12 cellular contexts compared by ENCODE assay signal in the genomic region with DNA sequence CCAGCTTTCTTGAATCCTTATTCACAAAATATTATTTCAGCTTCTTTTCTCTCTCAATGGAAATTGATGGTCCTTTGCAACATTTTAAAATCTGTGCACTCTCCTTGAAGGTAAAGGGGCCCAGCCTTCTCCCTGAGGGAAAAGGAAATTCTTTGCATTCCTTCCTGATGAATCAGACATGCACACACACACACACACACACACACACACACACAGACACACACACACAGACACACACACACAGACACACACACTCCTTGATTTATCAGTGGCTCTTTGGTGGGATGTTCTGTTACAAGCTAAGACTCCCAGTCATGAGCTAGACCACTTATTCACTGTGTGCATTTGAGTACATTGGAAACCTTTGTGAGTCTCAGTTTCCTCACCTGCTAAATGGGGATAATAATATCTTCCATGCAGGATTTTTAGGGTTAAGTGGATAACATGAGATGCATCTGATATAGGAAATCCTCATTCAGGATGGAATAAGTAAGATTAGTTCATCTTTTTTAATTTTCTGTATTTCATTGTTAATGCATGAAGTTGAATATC. TPM values are rescaled to one million over a fixed set of nuclear protein-coding genes. Genes with fewer than 3 reads are reported as not detected.
DNase-seq lines count a peak whose midpoint lies in the region; ATAC-seq, FAIRE-seq and TF ChIP-seq lines count a peak whose summit lies in the region.
"Had no signal": no experiment of that assay in that cellular context is flagged by ENCODE, and none has a peak within 500 bp of the region (broad histone marks: within the 10 kb centered on the region; RNA-seq: fewer than 3 reads in every experiment).

No MANE protein-coding gene starts in this region.

- no peaks in the 10 kb centered on the region for H3K36me3 Mint-ChIP-seq in T-cell

- peaks cover 0 to 3% (median 0%) of the 10 kb centered on the region in 3 donors for H3K9me3 Mint-ChIP-seq in T-cell

- TF ChIP-seq POLR2A in H54 (IDR thresholded peaks at IDR 0.05; ENCODE audit: low read depth, low read length), result no peak

- POLR2A ChIA-PET in T-cell (lab: Charles Lee), result no interaction called here

- peaks cover 5 to 21% of the 10 kb centered on the region in 2 donors for H3K27me3 Mint-ChIP-seq in T-cell

- no peak for TF ChIP-seq CTCF in fibroblast of pulmonary artery (IDR thresholded peaks at IDR 0.05; ENCODE audit: low read length, missing control alignments)

- ATAC-seq in T-cell (replicated peaks in 1 of 4), result no peak
- ATAC-seq in GM21786 (IDR thresholded peaks at IDR 0.05; ENCODE audit: unreplicated experiment), result no peak

- FAIRE-seq in H54 (lab: Jason Lieb, UNC), result peak; percentile 60

- CTCF ChIA-PET in T-cell (lab: Charles Lee), result interaction anchor here in 1 of 2 donors (0.7 kb wide), 1 partner anchor 11 kb away, joined by 3 read pairs; no protein-coding TSS in a partner anchor

- H3K27ac Mint-ChIP-seq in T-cell, result no peak overlapping the region

- H3K4me3 Mint-ChIP-seq in T-cell, result no peak overlapping the region

- DNase-seq in H54 (ENCODE audit: insufficient read length, low spot score) (no peak), SK-MEL-5 (ENCODE audit: low read depth, low spot score) (peak; percentile 13), fibroblast of pulmonary artery (ENCODE audit: low read depth) (peak; percentile 75), non-pigmented ciliary epithelial cell (ENCODE audit: low read depth) (peak; percentile 30), superior temporal gyrus (ENCODE audit: extremely low spot score) (no peak), T-cell (no peak), NCI-H2081 treated with DMSO at 0.1 percent for 48 hours (lab: John Stamatoyannopoulos, UW) (no peak)
- DNase-seq: anterior cingulate cortex; NCI-H774; stimulated activated CD4-positive, alpha-beta T cell treated with anti-CD3 and anti-CD28 coated beads, Interleukin-15, amount 100 ng/mL, for 24 hours; stimulated activated naive CD4-positive, alpha-beta T cell had no signal

- in situ Hi-C loops in SK-MEL-5 (cut with HindIII; ENCODE audit: low pct_unique_long_range_greater_than_20kb, low sequenced_read_pairs), result no loop called here

- H3K4me1 Mint-ChIP-seq in T-cell, result no peaks in the 10 kb centered on the region

- no peak overlapping the region for H3K4me3 ChIP-seq in fibroblast of pulmonary artery (replicated peaks; ENCODE audit: low read depth, low read length)

RNA-seq across cellular contexts. Expression of gene HMGA2, which starts 45.1 kb away (rescaled TPM):
- total RNA-seq in SK-MEL-5 (2014; rRNA removed; shearing (Covaris generic)), result 8.8 and 9.2 TPM in 2 replicates
- 13.1 and 18.4 TPM in 2 replicates for polyA plus RNA-seq in SK-MEL-5 (2015; cell fraction: cytosol; rRNA removed)
- 19.3 and 23.2 TPM in 2 replicates for polyA plus RNA-seq in SK-MEL-5 (2015; cell fraction: nucleus; rRNA removed)
- under 1 TPM in 3 of 5 donors, not detected in 2; 0.26 to 0.32 (median 0.28) TPM for total RNA-seq in T-cell

Comparison
In these comparisons a context has a peak if more than half of its experiments do, and no peak if none do; other contexts are left out.
1. DNase-seq: peak in SK-MEL-5 (single experiment), fibroblast of pulmonary artery (single experiment) and non-pigmented ciliary epithelial cell (single experiment); none in H54 (single experiment), superior temporal gyrus (single experiment), T-cell (0 of 34) and NCI-H2081 treated with DMSO at 0.1 percent for 48 hours (single experiment).